Comparison of ENCODE assay signal across 1 cellular context in genomic region chr3:46692566-46692983, GRCh38.
TF ChIP-seq lines count a peak whose summit lies in the region.

No MANE protein-coding gene starts in this region.

TF ChIP-seq in endothelial cell of umbilical vein, 7 proteins besides CTCF, POLR2A, EP300 and RAD21:
- no peak for TF ChIP-seq EZH2 (IDR thresholded peaks at IDR 0.05; ENCODE audit: borderline replicate concordance, low read depth, low read length, severe bottlenecking)
- TF ChIP-seq, protein P1, sequence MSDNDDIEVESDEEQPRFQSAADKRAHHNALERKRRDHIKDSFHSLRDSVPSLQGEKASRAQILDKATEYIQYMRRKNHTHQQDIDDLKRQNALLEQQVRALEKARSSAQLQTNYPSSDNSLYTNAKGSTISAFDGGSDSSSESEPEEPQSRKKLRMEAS (IDR thresholded peaks at IDR 0.05; ENCODE audit: insufficient read depth, insufficient read length), result no peak
- TF ChIP-seq POLR2AphosphoS5 (IDR thresholded peaks at IDR 0.05; ENCODE audit: insufficient read depth, low read depth, low read length), result no peak
- no peak for TF ChIP-seq GATA2 (IDR thresholded peaks at IDR 0.05; ENCODE audit: insufficient read depth, insufficient read length, low read depth, low read length)
TF ChIP-seq in endothelial cell of umbilical vein: peak in this region for 0.
